In the genomic region with DNA sequence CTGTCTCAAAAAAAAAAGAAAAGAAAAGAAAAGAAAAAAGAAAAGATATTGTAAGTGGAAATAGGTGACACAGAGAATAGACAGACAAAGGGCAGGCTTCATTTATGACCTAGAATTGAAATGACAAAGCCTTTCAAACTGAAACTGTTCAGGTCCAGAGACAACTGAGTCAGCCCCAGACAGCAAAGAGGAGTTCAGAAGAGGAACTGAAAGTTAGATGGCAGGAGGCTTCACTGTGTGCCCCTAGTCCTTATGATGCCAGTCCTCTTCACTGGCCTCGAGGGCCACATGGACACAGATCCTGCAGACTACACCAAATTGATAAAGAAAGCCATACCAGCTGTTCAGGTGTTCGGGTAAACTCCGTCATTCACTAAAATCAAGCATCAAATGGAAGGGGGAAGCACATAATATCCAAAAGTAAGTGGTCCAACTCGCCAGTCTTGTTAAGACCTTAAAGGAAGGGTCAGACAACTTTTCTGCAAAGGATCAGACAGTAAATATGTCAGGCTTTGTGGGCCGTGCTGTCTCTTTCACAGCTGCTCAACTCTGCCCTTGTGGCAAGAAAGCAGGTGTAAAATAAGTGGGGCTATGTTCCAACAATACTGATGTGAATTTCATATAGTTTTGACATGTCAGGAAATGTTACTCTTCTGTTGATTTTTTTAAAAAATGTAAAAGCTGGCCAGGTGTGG, we compare ENCODE assay signal across 1 cellular context.
TF ChIP-seq lines count a peak whose summit lies in the region.

No MANE protein-coding gene starts in this region.

TF ChIP-seq in GM12878, 131 proteins besides CTCF, POLR2A, EP300 and RAD21 (continued from another document and continues in another):
- TF ChIP-seq, protein P1, sequence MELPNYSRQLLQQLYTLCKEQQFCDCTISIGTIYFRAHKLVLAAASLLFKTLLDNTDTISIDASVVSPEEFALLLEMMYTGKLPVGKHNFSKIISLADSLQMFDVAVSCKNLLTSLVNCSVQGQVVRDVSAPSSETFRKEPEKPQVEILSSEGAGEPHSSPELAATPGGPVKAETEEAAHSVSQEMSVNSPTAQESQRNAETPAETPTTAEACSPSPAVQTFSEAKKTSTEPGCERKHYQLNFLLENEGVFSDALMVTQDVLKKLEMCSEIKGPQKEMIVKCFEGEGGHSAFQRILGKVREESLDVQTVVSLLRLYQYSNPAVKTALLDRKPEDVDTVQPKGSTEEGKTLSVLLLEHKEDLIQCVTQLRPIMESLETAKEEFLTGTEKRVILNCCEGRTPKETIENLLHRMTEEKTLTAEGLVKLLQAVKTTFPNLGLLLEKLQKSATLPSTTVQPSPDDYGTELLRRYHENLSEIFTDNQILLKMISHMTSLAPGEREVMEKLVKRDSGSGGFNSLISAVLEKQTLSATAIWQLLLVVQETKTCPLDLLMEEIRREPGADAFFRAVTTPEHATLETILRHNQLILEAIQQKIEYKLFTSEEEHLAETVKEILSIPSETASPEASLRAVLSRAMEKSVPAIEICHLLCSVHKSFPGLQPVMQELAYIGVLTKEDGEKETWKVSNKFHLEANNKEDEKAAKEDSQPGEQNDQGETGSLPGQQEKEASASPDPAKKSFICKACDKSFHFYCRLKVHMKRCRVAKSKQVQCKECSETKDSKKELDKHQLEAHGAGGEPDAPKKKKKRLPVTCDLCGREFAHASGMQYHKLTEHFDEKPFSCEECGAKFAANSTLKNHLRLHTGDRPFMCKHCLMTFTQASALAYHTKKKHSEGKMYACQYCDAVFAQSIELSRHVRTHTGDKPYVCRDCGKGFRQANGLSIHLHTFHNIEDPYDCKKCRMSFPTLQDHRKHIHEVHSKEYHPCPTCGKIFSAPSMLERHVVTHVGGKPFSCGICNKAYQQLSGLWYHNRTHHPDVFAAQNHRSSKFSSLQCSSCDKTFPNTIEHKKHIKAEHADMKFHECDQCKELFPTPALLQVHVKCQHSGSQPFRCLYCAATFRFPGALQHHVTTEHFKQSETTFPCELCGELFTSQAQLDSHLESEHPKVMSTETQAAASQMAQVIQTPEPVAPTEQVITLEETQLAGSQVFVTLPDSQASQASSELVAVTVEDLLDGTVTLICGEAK (IDR thresholded peaks at IDR 0.05; ENCODE audit: borderline replicate concordance), result no peak
- TF ChIP-seq YBX1 (IDR thresholded peaks at IDR 0.05) (no peak), NFIC (IDR thresholded peaks at IDR 0.05; ENCODE audit: low read depth, low read length) (peak; percentile 56; the same call in 1 of the 2 replicates), HDAC2 (IDR thresholded peaks at IDR 0.05) (no peak), NFYA (IDR thresholded peaks at IDR 0.05; ENCODE audit: borderline replicate concordance, low read depth, low read length) (no peak), NBN (IDR thresholded peaks at IDR 0.05) (0 out of 2 replicates have a peak, but pooled peaks have one; percentile 22), SPI1 (IDR thresholded peaks at IDR 0.05; ENCODE audit: borderline replicate concordance, insufficient read depth, low read depth, low read length) (peak; percentile 96), SREBF1 (IDR thresholded peaks at IDR 0.05; ENCODE audit: low read length) (no peak), HDGF (IDR thresholded peaks at IDR 0.05) (no peak), EGR1 (IDR thresholded peaks at IDR 0.05; ENCODE audit: borderline replicate concordance in 1 of 2, low read depth in 2 of 2, low read length in 2 of 2) (no peak), NR2C1 (IDR thresholded peaks at IDR 0.05) (no peak), TCF7 (IDR thresholded peaks at IDR 0.05; ENCODE audit: borderline replicate concordance) (no peak), ETV6 (conservative IDR thresholded peaks at IDR 0.05 in 1 of 2, IDR thresholded peaks at IDR 0.05 in 1 of 2; ENCODE audit: borderline replicate concordance in 1 of 2, low read depth in 1 of 2) (peak in 1 of 2 experiments; percentile 70; a peak in 2 of 4 replicates), RELA (IDR thresholded peaks at IDR 0.05; ENCODE audit: borderline replicate concordance, partially characterized antibody) (no peak), STAT3 (IDR thresholded peaks at IDR 0.05; ENCODE audit: low read depth, low read length) (no peak), EZH2 (IDR thresholded peaks at IDR 0.05; ENCODE audit: borderline replicate concordance, control insufficient read depth, low read depth, low read length) (no peak), ATF7 (IDR thresholded peaks at IDR 0.05; ENCODE audit: low read depth) (0 out of 2 replicates have a peak, but pooled peaks have one; percentile 33), SMAD5 (IDR thresholded peaks at IDR 0.05; ENCODE audit: low read depth) (no peak), PML (IDR thresholded peaks at IDR 0.05; ENCODE audit: low read length) (no peak), NFXL1 (IDR thresholded peaks at IDR 0.05; ENCODE audit: borderline replicate concordance) (no peak)
- TF ChIP-seq, protein P2, sequence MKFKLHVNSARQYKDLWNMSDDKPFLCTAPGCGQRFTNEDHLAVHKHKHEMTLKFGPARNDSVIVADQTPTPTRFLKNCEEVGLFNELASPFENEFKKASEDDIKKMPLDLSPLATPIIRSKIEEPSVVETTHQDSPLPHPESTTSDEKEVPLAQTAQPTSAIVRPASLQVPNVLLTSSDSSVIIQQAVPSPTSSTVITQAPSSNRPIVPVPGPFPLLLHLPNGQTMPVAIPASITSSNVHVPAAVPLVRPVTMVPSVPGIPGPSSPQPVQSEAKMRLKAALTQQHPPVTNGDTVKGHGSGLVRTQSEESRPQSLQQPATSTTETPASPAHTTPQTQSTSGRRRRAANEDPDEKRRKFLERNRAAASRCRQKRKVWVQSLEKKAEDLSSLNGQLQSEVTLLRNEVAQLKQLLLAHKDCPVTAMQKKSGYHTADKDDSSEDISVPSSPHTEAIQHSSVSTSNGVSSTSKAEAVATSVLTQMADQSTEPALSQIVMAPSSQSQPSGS (IDR thresholded peaks at IDR 0.05; ENCODE audit: low read length), result no peak
- TF ChIP-seq, protein P3, sequence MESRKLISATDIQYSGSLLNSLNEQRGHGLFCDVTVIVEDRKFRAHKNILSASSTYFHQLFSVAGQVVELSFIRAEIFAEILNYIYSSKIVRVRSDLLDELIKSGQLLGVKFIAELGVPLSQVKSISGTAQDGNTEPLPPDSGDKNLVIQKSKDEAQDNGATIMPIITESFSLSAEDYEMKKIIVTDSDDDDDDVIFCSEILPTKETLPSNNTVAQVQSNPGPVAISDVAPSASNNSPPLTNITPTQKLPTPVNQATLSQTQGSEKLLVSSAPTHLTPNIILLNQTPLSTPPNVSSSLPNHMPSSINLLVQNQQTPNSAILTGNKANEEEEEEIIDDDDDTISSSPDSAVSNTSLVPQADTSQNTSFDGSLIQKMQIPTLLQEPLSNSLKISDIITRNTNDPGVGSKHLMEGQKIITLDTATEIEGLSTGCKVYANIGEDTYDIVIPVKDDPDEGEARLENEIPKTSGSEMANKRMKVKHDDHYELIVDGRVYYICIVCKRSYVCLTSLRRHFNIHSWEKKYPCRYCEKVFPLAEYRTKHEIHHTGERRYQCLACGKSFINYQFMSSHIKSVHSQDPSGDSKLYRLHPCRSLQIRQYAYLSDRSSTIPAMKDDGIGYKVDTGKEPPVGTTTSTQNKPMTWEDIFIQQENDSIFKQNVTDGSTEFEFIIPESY (IDR thresholded peaks at IDR 0.05), result no peak
- TF ChIP-seq, protein P4, sequence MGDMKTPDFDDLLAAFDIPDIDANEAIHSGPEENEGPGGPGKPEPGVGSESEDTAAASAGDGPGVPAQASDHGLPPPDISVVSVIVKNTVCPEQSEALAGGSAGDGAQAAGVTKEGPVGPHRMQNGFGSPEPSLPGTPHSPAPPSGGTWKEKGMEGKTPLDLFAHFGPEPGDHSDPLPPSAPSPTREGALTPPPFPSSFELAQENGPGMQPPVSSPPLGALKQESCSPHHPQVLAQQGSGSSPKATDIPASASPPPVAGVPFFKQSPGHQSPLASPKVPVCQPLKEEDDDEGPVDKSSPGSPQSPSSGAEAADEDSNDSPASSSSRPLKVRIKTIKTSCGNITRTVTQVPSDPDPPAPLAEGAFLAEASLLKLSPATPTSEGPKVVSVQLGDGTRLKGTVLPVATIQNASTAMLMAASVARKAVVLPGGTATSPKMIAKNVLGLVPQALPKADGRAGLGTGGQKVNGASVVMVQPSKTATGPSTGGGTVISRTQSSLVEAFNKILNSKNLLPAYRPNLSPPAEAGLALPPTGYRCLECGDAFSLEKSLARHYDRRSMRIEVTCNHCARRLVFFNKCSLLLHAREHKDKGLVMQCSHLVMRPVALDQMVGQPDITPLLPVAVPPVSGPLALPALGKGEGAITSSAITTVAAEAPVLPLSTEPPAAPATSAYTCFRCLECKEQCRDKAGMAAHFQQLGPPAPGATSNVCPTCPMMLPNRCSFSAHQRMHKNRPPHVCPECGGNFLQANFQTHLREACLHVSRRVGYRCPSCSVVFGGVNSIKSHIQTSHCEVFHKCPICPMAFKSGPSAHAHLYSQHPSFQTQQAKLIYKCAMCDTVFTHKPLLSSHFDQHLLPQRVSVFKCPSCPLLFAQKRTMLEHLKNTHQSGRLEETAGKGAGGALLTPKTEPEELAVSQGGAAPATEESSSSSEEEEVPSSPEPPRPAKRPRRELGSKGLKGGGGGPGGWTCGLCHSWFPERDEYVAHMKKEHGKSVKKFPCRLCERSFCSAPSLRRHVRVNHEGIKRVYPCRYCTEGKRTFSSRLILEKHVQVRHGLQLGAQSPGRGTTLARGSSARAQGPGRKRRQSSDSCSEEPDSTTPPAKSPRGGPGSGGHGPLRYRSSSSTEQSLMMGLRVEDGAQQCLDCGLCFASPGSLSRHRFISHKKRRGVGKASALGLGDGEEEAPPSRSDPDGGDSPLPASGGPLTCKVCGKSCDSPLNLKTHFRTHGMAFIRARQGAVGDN (IDR thresholded peaks at IDR 0.05), result no peak
- TF ChIP-seq, protein P5, sequence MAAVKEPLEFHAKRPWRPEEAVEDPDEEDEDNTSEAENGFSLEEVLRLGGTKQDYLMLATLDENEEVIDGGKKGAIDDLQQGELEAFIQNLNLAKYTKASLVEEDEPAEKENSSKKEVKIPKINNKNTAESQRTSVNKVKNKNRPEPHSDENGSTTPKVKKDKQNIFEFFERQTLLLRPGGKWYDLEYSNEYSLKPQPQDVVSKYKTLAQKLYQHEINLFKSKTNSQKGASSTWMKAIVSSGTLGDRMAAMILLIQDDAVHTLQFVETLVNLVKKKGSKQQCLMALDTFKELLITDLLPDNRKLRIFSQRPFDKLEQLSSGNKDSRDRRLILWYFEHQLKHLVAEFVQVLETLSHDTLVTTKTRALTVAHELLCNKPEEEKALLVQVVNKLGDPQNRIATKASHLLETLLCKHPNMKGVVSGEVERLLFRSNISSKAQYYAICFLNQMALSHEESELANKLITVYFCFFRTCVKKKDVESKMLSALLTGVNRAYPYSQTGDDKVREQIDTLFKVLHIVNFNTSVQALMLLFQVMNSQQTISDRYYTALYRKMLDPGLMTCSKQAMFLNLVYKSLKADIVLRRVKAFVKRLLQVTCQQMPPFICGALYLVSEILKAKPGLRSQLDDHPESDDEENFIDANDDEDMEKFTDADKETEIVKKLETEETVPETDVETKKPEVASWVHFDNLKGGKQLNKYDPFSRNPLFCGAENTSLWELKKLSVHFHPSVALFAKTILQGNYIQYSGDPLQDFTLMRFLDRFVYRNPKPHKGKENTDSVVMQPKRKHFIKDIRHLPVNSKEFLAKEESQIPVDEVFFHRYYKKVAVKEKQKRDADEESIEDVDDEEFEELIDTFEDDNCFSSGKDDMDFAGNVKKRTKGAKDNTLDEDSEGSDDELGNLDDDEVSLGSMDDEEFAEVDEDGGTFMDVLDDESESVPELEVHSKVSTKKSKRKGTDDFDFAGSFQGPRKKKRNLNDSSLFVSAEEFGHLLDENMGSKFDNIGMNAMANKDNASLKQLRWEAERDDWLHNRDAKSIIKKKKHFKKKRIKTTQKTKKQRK (IDR thresholded peaks at IDR 0.05; ENCODE audit: low read depth, low read length), result no peak
- TF ChIP-seq, protein P6, sequence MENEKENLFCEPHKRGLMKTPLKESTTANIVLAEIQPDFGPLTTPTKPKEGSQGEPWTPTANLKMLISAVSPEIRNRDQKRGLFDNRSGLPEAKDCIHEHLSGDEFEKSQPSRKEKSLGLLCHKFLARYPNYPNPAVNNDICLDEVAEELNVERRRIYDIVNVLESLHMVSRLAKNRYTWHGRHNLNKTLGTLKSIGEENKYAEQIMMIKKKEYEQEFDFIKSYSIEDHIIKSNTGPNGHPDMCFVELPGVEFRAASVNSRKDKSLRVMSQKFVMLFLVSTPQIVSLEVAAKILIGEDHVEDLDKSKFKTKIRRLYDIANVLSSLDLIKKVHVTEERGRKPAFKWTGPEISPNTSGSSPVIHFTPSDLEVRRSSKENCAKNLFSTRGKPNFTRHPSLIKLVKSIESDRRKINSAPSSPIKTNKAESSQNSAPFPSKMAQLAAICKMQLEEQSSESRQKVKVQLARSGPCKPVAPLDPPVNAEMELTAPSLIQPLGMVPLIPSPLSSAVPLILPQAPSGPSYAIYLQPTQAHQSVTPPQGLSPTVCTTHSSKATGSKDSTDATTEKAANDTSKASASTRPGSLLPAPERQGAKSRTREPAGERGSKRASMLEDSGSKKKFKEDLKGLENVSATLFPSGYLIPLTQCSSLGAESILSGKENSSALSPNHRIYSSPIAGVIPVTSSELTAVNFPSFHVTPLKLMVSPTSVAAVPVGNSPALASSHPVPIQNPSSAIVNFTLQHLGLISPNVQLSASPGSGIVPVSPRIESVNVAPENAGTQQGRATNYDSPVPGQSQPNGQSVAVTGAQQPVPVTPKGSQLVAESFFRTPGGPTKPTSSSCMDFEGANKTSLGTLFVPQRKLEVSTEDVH (IDR thresholded peaks at IDR 0.05; ENCODE audit: low read depth, partially characterized antibody), result no peak
- TF ChIP-seq, protein P7, sequence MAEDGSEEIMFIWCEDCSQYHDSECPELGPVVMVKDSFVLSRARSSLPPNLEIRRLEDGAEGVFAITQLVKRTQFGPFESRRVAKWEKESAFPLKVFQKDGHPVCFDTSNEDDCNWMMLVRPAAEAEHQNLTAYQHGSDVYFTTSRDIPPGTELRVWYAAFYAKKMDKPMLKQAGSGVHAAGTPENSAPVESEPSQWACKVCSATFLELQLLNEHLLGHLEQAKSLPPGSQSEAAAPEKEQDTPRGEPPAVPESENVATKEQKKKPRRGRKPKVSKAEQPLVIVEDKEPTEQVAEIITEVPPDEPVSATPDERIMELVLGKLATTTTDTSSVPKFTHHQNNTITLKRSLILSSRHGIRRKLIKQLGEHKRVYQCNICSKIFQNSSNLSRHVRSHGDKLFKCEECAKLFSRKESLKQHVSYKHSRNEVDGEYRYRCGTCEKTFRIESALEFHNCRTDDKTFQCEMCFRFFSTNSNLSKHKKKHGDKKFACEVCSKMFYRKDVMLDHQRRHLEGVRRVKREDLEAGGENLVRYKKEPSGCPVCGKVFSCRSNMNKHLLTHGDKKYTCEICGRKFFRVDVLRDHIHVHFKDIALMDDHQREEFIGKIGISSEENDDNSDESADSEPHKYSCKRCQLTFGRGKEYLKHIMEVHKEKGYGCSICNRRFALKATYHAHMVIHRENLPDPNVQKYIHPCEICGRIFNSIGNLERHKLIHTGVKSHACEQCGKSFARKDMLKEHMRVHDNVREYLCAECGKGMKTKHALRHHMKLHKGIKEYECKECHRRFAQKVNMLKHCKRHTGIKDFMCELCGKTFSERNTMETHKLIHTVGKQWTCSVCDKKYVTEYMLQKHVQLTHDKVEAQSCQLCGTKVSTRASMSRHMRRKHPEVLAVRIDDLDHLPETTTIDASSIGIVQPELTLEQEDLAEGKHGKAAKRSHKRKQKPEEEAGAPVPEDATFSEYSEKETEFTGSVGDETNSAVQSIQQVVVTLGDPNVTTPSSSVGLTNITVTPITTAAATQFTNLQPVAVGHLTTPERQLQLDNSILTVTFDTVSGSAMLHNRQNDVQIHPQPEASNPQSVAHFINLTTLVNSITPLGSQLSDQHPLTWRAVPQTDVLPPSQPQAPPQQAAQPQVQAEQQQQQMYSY (CRISPR knock-in tag; IDR thresholded peaks at IDR 0.05), result no peak
- TF ChIP-seq, protein P8, sequence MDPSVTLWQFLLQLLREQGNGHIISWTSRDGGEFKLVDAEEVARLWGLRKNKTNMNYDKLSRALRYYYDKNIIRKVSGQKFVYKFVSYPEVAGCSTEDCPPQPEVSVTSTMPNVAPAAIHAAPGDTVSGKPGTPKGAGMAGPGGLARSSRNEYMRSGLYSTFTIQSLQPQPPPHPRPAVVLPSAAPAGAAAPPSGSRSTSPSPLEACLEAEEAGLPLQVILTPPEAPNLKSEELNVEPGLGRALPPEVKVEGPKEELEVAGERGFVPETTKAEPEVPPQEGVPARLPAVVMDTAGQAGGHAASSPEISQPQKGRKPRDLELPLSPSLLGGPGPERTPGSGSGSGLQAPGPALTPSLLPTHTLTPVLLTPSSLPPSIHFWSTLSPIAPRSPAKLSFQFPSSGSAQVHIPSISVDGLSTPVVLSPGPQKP (IDR thresholded peaks at IDR 0.05; ENCODE audit: low read depth, low read length), result no peak
